Comparison of ENCODE assay signal across 8 cellular contexts in the genomic region with DNA sequence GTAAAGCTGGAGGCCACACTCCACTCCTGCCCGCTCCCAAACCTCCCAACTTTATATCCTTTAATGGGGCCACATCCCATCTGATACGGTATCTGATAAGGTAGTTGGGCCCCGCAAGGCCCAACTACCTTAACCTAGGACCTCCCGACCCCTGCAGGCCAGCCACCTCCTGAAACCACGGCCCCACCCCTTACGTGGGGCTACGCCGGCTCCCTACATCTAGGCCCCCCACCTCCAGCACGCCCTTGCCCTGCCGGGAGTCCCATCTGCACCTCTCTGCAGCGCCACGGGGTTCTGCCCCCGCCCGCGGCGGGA. TPM values are rescaled to one million over a fixed set of nuclear protein-coding genes. Genes with fewer than 3 reads are reported as not detected.
A peak's percentile ranks its signal among the peaks of the same experiment; 100 is the strongest.
DNase-seq lines count a peak whose midpoint lies in the region; ATAC-seq and TF ChIP-seq lines count a peak whose summit lies in the region.

No MANE protein-coding gene starts in this region.

- peak overlapping the region; percentile 79 for H3K9ac ChIP-seq in HUES64 (ENCODE audit: low read depth, low read length)
- peak overlapping the region; percentile 93 for H3K9ac ChIP-seq in neuronal stem cell (ENCODE audit: low read depth, low read length, poor library complexity)

- peaks cover 8% of the 10 kb centered on the region for H3K79me1 ChIP-seq in neuronal stem cell (ENCODE audit: low read depth, low read length)

- peak overlapping the region; percentile 80 for H3K18ac ChIP-seq in neuronal stem cell (ENCODE audit: low read length)

- WGBS in HUES64 = 7% methylated on average over 16 of the region's 16 CpGs
- WGBS in neuronal stem cell (ENCODE audit: extremely low coverage in 2 of 2, insufficient read length in 2 of 2, insufficient replicate concordance in 1 of 2), 2 donors = no CpG with 5 or more reads among the region's 16 CpGs

- DNase-seq in coronary artery (ENCODE audit: low spot score) (no peak), neuronal stem cell (ENCODE audit: low spot score) (no peak), foreskin melanocyte (no peak), posterior cingulate gyrus (no peak), DMS 273 (lab: John Stamatoyannopoulos, UW; ENCODE audit: unreplicated experiment) (no peak)

- H2BK5ac ChIP-seq in neuronal stem cell (ENCODE audit: low read length) = peak overlapping the region; percentile 75

- no peak overlapping the region for H4K91ac ChIP-seq in neuronal stem cell (ENCODE audit: low read depth, low read length, poor library complexity)

- peak overlapping the region; percentile 49 for H2BK15ac ChIP-seq in neuronal stem cell (ENCODE audit: low read length)

- H2BK12ac ChIP-seq in neuronal stem cell (ENCODE audit: low read length) = no peak overlapping the region

- peak overlapping the region; percentile 83 for H3K4me2 ChIP-seq in neuronal stem cell (ENCODE audit: insufficient read depth, low read length, poor library complexity, severe bottlenecking)

- H3K27me3 ChIP-seq in HUES64 (ENCODE audit: insufficient read depth, low read length) = no peaks in the 10 kb centered on the region
- no peaks in the 10 kb centered on the region for H3K27me3 ChIP-seq in neuronal stem cell (ENCODE audit: control insufficient read depth in 3 of 3, insufficient read depth in 3 of 3, low read depth in 1 of 3, low read length in 3 of 3)

- TF ChIP-seq CTCF in coronary artery (IDR thresholded peaks at IDR 0.05) = no peak

- H3K9me3 ChIP-seq in HUES64 (ENCODE audit: insufficient read depth, low read depth, low read length) (no peaks in the 10 kb centered on the region), neuronal stem cell (replicated peaks in 1 of 2; ENCODE audit: control insufficient read depth in 2 of 2, insufficient read depth in 1 of 2, low read depth in 1 of 2, low read length in 2 of 2) (no peaks in the 10 kb centered on the region)

- no peak overlapping the region for H3K14ac ChIP-seq in neuronal stem cell (ENCODE audit: low read length)

- H3K4me3 ChIP-seq in HUES64 (ENCODE audit: low read length) (peak overlapping the region; percentile 86), coronary artery (peak overlapping the region; percentile 77), neuronal stem cell (ENCODE audit: low read length in 2 of 2) (peak overlapping the region; percentile 63 to 92)

- H3K23ac ChIP-seq in neuronal stem cell (ENCODE audit: low read depth, low read length, poor library complexity) = peak overlapping the region; percentile 96

- H3K4ac ChIP-seq in neuronal stem cell (ENCODE audit: low read length) = no peak overlapping the region

- H2BK120ac ChIP-seq in neuronal stem cell (ENCODE audit: low read depth, low read length) = no peak overlapping the region

- no peak overlapping the region for H4K8ac ChIP-seq in neuronal stem cell (ENCODE audit: low read depth, low read length)

- peak overlapping the region; percentile 57; the same call in 1 of the 2 replicates for H3K27ac ChIP-seq in HUES64 (ENCODE audit: low read depth, low read length)
- H3K27ac ChIP-seq in coronary artery = peak overlapping the region; percentile 69 to 87
- H3K27ac ChIP-seq in neuronal stem cell (replicated peaks; ENCODE audit: low read length) = peak overlapping the region; percentile 69

- H3K36me3 ChIP-seq in HUES64 (ENCODE audit: insufficient read depth, low read length) (peaks cover 42% of the 10 kb centered on the region), neuronal stem cell (replicated peaks in 1 of 2; ENCODE audit: control insufficient read depth in 2 of 2, insufficient read depth in 2 of 2, low read length in 2 of 2) (peaks cover 36 to 54% of the 10 kb centered on the region in 2 donors)

- H2AK5ac ChIP-seq in neuronal stem cell (ENCODE audit: low read depth, low read length) = peak overlapping the region; percentile 70

- intact Hi-C loops in posterior cingulate gyrus (cut with DNase I) = loop anchor here (1.0 kb wide), 1 partner anchor 191 kb away; no protein-coding TSS in a partner anchor

- H2AFZ ChIP-seq in neuronal stem cell (ENCODE audit: low read length) = peak overlapping the region; percentile 91

- H3K4me1 ChIP-seq in HUES64 (ENCODE audit: insufficient read depth, low read length) (no peaks in the 10 kb centered on the region), neuronal stem cell (ENCODE audit: control insufficient read depth in 2 of 2, insufficient read depth in 1 of 2, low read depth in 1 of 2, low read length in 2 of 2) (peaks cover 5 to 9% of the 10 kb centered on the region in 2 donors)

- ATAC-seq in GM19397 (IDR thresholded peaks at IDR 0.05; ENCODE audit: unreplicated experiment) (peak; percentile 9), HG02852 (IDR thresholded peaks at IDR 0.05; ENCODE audit: unreplicated experiment) (no peak)

RNA-seq across cellular contexts. Expression of a gene that starts 2.2 kb away (rescaled TPM):
- 5.0 TPM for polyA plus RNA-seq in HUES64 (2013, experiment 1 of 2)
- 6.0 TPM for polyA plus RNA-seq in HUES64 (2013, experiment 2 of 2)
- 9.7 TPM for polyA plus RNA-seq in neuronal stem cell (2013, experiment 1 of 2)
- 9.4 TPM for polyA plus RNA-seq in neuronal stem cell (2013, experiment 2 of 2)

RNA-seq across cellular contexts. Expression of a gene that starts 5.2 kb away (rescaled TPM):
- 11.7 TPM for polyA plus RNA-seq in HUES64 (2013, experiment 1 of 2)
- polyA plus RNA-seq in HUES64 (2013, experiment 2 of 2) = 11.4 TPM
- polyA plus RNA-seq in neuronal stem cell (2013, experiment 1 of 2) = 13.5 TPM
- 14.3 TPM for polyA plus RNA-seq in neuronal stem cell (2013, experiment 2 of 2)

RNA-seq across cellular contexts. Expression of a gene that starts 5.4 kb away (rescaled TPM):
- polyA plus RNA-seq in HUES64 (2013, experiment 1 of 2) = 54.2 TPM
- 56.0 TPM for polyA plus RNA-seq in HUES64 (2013, experiment 2 of 2)
- 84.6 TPM for polyA plus RNA-seq in neuronal stem cell (2013, experiment 1 of 2)
- polyA plus RNA-seq in neuronal stem cell (2013, experiment 2 of 2) = 82.8 TPM

RNA-seq across cellular contexts. Expression of a gene that starts 8.3 kb away (rescaled TPM):
- polyA plus RNA-seq in HUES64 (2013, experiment 1 of 2) = 2.3 TPM
- 3.3 TPM for polyA plus RNA-seq in HUES64 (2013, experiment 2 of 2)
- polyA plus RNA-seq in neuronal stem cell (2013, experiment 1 of 2) = 5.9 TPM
- polyA plus RNA-seq in neuronal stem cell (2013, experiment 2 of 2) = 5.2 TPM

RNA-seq across cellular contexts. Expression of a gene that starts 16.8 kb away (rescaled TPM):
- polyA plus RNA-seq in HUES64 (2013, experiment 1 of 2) = 0.30 TPM
- polyA plus RNA-seq in HUES64 (2013, experiment 2 of 2) = 0.63 TPM
- 2.6 TPM for polyA plus RNA-seq in neuronal stem cell (2013, experiment 1 of 2)
- 2.4 TPM for polyA plus RNA-seq in neuronal stem cell (2013, experiment 2 of 2)
